Comparison of ENCODE assay signal across 1 cellular context in the genomic region with DNA sequence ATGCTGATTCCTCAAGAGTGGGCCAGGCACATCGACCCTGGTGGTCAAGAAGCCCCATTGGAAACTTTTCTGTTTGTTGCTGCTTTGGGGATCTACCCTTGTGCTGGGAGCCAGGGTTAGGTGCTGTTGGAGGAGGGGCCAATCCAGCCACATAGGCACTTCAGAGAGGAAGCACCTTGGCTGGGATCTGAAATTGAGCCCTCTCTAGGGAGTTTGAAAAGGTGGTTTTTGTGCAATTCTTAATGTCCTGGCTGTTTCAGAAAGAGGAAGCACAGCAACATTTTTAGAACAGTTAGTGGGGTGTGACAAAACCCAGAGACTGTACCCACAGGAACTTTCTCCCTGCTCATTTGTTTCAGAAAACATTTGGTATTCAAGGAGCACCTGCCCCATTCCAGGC.
TF ChIP-seq lines count a peak whose summit lies in the region.

No MANE protein-coding gene starts in this region.

TF ChIP-seq in GM23338, 12 proteins besides CTCF, POLR2A, EP300 and RAD21 (continued from another document):
- TF ChIP-seq, protein P1, sequence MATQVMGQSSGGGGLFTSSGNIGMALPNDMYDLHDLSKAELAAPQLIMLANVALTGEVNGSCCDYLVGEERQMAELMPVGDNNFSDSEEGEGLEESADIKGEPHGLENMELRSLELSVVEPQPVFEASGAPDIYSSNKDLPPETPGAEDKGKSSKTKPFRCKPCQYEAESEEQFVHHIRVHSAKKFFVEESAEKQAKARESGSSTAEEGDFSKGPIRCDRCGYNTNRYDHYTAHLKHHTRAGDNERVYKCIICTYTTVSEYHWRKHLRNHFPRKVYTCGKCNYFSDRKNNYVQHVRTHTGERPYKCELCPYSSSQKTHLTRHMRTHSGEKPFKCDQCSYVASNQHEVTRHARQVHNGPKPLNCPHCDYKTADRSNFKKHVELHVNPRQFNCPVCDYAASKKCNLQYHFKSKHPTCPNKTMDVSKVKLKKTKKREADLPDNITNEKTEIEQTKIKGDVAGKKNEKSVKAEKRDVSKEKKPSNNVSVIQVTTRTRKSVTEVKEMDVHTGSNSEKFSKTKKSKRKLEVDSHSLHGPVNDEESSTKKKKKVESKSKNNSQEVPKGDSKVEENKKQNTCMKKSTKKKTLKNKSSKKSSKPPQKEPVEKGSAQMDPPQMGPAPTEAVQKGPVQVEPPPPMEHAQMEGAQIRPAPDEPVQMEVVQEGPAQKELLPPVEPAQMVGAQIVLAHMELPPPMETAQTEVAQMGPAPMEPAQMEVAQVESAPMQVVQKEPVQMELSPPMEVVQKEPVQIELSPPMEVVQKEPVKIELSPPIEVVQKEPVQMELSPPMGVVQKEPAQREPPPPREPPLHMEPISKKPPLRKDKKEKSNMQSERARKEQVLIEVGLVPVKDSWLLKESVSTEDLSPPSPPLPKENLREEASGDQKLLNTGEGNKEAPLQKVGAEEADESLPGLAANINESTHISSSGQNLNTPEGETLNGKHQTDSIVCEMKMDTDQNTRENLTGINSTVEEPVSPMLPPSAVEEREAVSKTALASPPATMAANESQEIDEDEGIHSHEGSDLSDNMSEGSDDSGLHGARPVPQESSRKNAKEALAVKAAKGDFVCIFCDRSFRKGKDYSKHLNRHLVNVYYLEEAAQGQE (IDR thresholded peaks at IDR 0.05; ENCODE audit: unreplicated experiment): no peak
- no peak for TF ChIP-seq EZH2 (IDR thresholded peaks at IDR 0.05; ENCODE audit: low read depth, unreplicated experiment)
- no peak for TF ChIP-seq ZNF331 (CRISPR knock-in tag; IDR thresholded peaks at IDR 0.05; ENCODE audit: low read depth)
